In the genomic region with DNA sequence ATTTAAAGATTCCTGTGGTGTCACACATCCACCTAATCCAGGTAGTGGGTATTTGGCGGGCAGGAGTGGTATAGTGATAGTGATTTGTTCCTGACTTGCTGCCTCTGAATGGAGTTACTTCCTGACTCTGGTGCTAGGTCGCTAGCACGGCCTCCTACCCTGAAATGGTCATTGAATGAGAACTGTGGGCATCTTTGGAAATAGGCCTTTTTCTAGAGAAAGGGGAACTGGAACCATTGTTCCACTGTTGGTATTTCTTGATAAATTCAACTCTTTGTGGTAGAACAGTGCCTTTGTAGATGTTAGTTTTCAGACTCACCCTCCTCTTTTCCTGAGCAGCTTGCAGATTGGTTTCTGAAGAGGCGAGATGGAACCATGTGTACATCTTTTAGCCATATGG, we compare ENCODE assay signal across 10 cellular contexts. TPM values are rescaled to one million over a fixed set of nuclear protein-coding genes. Genes with fewer than 3 reads are reported as not detected.
DNase-seq lines count a peak whose midpoint lies in the region; ATAC-seq and TF ChIP-seq lines count a peak whose summit lies in the region.
"Had no signal": no experiment of that assay in that cellular context is flagged by ENCODE, and none has a peak within 500 bp of the region (broad histone marks: within the 10 kb centered on the region; RNA-seq: fewer than 3 reads in every experiment).

No MANE protein-coding gene starts in this region.

- POLR2A ChIA-PET in SK-N-SH (lab: Yijun Ruan, JAX): no interaction called here

- no peak for TF ChIP-seq CTCF in SK-N-SH (IDR thresholded peaks at IDR 0.05)
- TF ChIP-seq CTCF in fibroblast of lung (conservative IDR thresholded peaks at IDR 0.05 in 1 of 2, IDR thresholded peaks at IDR 0.05 in 1 of 2; ENCODE audit: low read depth in 1 of 2, low read length in 2 of 2): no peak

- H3K27me3 ChIP-seq in SK-N-SH (ENCODE audit: insufficient read depth) (no peaks in the 10 kb centered on the region), fibroblast of lung (ENCODE audit: control insufficient read depth, insufficient read depth, low read length) (no peaks in the 10 kb centered on the region), skeletal muscle tissue (ENCODE audit: control insufficient read depth in 3 of 3, insufficient read depth in 3 of 3, low read length in 3 of 3) (no peaks in the 10 kb centered on the region)

- H3K4me3 ChIP-seq in SK-N-SH (ENCODE audit: low read depth in 2 of 2, low read length in 1 of 2): peak overlapping the region; percentile 49 to 82; a peak in 3 of 4 replicates
- peak overlapping the region; percentile 93 to 99 (median 94) for H3K4me3 ChIP-seq in fibroblast of lung (replicated peaks in 1 of 4; ENCODE audit: control extremely low read depth in 1 of 4, insufficient read depth in 1 of 4, low read depth in 3 of 4, low read length in 4 of 4)
- no peak overlapping the region for H3K4me3 ChIP-seq in skeletal muscle tissue (ENCODE audit: low read length in 3 of 3)

- H3K79me2 ChIP-seq in SK-N-SH (ENCODE audit: insufficient read depth): peaks cover 65% of the 10 kb centered on the region
- peaks cover 62% of the 10 kb centered on the region for H3K79me2 ChIP-seq in fibroblast of lung (ENCODE audit: control insufficient read depth, insufficient read depth, low read length)

- DNase-seq in SK-N-SH (no peak), SIG-M5 (lab: John Stamatoyannopoulos, UW) (peak; percentile 55), fibroblast of lung (ENCODE audit: low read depth in 2 of 2) (peak in 1 of 2 donors; percentile 18), NCI-H524 treated with DMSO at 0.1 percent for 48 hours (lab: John Stamatoyannopoulos, UW) (no peak), NCI-H2171 treated with DMSO at 0.1 percent for 48 hours (lab: John Stamatoyannopoulos, UW) (no peak), SK-N-DZ (ENCODE audit: low spot score) (no peak)
- DNase-seq: mucosa of descending colon, NCI-H2081 had no signal

- ATAC-seq in SK-N-SH treated with all-trans-retinoic acid at 6 μM for 48 hours: no peak
- ATAC-seq: mucosa of descending colon had no signal

- no peak for TF ChIP-seq EP300 in SK-N-SH (IDR thresholded peaks at IDR 0.05; ENCODE audit: borderline replicate concordance in 1 of 2, low read depth in 1 of 2, low read length in 1 of 2)

- H3K36me3 ChIP-seq in SK-N-SH (replicated peaks in 1 of 2; ENCODE audit: control insufficient read depth in 1 of 2, insufficient read depth in 2 of 2, low read length in 1 of 2) (peaks cover 0 to under 1% of the 10 kb centered on the region in 2 experiments), fibroblast of lung (ENCODE audit: control insufficient read depth, insufficient read depth, low read length) (peaks cover 2% of the 10 kb centered on the region), skeletal muscle tissue (ENCODE audit: control insufficient read depth in 3 of 3, insufficient read depth in 3 of 3, low read length in 3 of 3) (no peaks in the 10 kb centered on the region)

- WGBS in SK-N-SH (ENCODE audit: low lambda C conversion rate): 97% methylated on average over 4 of the region's 4 CpGs

- H3K27ac ChIP-seq in SK-N-SH (ENCODE audit: low read depth in 2 of 2, low read length in 1 of 2) (peak overlapping the region in 1 of 2 experiments; percentile 72; a peak in 2 of 4 replicates), fibroblast of lung (ENCODE audit: insufficient read depth, low read length) (peak overlapping the region; percentile 94), skeletal muscle tissue (ENCODE audit: low read depth, low read length) (no peak overlapping the region)

- peaks cover 24% of the 10 kb centered on the region; the same call in 1 of the 2 replicates for H4K20me1 ChIP-seq in SK-N-SH (ENCODE audit: insufficient read depth)
- H4K20me1 ChIP-seq in fibroblast of lung (ENCODE audit: control insufficient read depth, extremely low read depth, insufficient read depth, low read length): peaks cover 2% of the 10 kb centered on the region

- H3K4me2 ChIP-seq in SK-N-SH (peak overlapping the region; percentile 89), fibroblast of lung (ENCODE audit: extremely low read depth, insufficient read depth, low read length) (peak overlapping the region; percentile 99)

- H3K4me1 ChIP-seq in SK-N-SH (ENCODE audit: control insufficient read depth in 1 of 2, insufficient read depth in 2 of 2, low read depth in 1 of 2, low read length in 1 of 2): peaks cover 18 to 24% of the 10 kb centered on the region in 2 experiments
- H3K4me1 ChIP-seq in fibroblast of lung (ENCODE audit: control insufficient read depth, extremely low read depth, insufficient read depth, low read length): peaks cover 22% of the 10 kb centered on the region
- H3K4me1 ChIP-seq in skeletal muscle tissue (ENCODE audit: control insufficient read depth in 3 of 3, insufficient read depth in 3 of 3, low read length in 3 of 3): peaks cover 22 to 45% (median 24%) of the 10 kb centered on the region in 3 donors

- H3K9ac ChIP-seq in SK-N-SH (peak overlapping the region; percentile 79; the same call in 1 of the 2 replicates), fibroblast of lung (ENCODE audit: insufficient read depth, low read length) (no peak overlapping the region), skeletal muscle tissue (ENCODE audit: low read depth in 1 of 3, low read length in 3 of 3) (peak overlapping the region in 2 of 3 donors; percentile 11 to 18)

- no peaks in the 10 kb centered on the region for H3K9me2 ChIP-seq in SK-N-SH

- H3K9me3 ChIP-seq in SK-N-SH (no peaks in the 10 kb centered on the region), fibroblast of lung (ENCODE audit: control insufficient read depth, insufficient read depth, low read depth, low read length) (no peaks in the 10 kb centered on the region), skeletal muscle tissue (ENCODE audit: control insufficient read depth in 3 of 3, low read length in 3 of 3) (no peaks in the 10 kb centered on the region)
- H3K9me3 ChIP-seq: mucosa of descending colon had no signal

- no peak overlapping the region for H2AFZ ChIP-seq in SK-N-SH (ENCODE audit: low read depth)
- H2AFZ ChIP-seq in fibroblast of lung (ENCODE audit: low read length): no peak overlapping the region

- H3F3A ChIP-seq in SK-N-SH (replicated peaks; ENCODE audit: insufficient read depth): peaks cover 26% of the 10 kb centered on the region

- CTCF ChIA-PET in SK-N-SH (lab: Yijun Ruan, JAX): interaction anchor here (1.4 to 1.6 kb wide), 3 partner anchors 10 to 31 kb away, joined by 3 to 8 read pairs (median 5); no protein-coding TSS in a partner anchor

- no peak for TF ChIP-seq RAD21 in SK-N-SH (IDR thresholded peaks at IDR 0.05; ENCODE audit: low read length)

TF ChIP-seq in SK-N-SH, 30 proteins besides CTCF, POLR2A, EP300 and RAD21:
- TF ChIP-seq RCOR1 (IDR thresholded peaks at IDR 0.05; ENCODE audit: low read length): no peak

TF ChIP-seq in SK-N-SH treated with all-trans-retinoic acid at 6 μM for 48 hours, 23 proteins besides CTCF, POLR2A, EP300 and RAD21 (continues in another document):
- TF ChIP-seq ZFP30 (CRISPR knock-in tag; IDR thresholded peaks at IDR 0.05): no peak
- TF ChIP-seq, protein P1, sequence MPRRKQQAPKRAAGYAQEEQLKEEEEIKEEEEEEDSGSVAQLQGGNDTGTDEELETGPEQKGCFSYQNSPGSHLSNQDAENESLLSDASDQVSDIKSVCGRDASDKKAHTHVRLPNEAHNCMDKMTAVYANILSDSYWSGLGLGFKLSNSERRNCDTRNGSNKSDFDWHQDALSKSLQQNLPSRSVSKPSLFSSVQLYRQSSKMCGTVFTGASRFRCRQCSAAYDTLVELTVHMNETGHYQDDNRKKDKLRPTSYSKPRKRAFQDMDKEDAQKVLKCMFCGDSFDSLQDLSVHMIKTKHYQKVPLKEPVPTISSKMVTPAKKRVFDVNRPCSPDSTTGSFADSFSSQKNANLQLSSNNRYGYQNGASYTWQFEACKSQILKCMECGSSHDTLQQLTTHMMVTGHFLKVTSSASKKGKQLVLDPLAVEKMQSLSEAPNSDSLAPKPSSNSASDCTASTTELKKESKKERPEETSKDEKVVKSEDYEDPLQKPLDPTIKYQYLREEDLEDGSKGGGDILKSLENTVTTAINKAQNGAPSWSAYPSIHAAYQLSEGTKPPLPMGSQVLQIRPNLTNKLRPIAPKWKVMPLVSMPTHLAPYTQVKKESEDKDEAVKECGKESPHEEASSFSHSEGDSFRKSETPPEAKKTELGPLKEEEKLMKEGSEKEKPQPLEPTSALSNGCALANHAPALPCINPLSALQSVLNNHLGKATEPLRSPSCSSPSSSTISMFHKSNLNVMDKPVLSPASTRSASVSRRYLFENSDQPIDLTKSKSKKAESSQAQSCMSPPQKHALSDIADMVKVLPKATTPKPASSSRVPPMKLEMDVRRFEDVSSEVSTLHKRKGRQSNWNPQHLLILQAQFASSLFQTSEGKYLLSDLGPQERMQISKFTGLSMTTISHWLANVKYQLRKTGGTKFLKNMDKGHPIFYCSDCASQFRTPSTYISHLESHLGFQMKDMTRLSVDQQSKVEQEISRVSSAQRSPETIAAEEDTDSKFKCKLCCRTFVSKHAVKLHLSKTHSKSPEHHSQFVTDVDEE (CRISPR knock-in tag; IDR thresholded peaks at IDR 0.05): no peak
- no peak for TF ChIP-seq TCF4 (CRISPR knock-in tag; IDR thresholded peaks at IDR 0.05; ENCODE audit: borderline replicate concordance)
- no peak for TF ChIP-seq ESRRG (CRISPR knock-in tag; IDR thresholded peaks at IDR 0.05)
- TF ChIP-seq, protein P2, sequence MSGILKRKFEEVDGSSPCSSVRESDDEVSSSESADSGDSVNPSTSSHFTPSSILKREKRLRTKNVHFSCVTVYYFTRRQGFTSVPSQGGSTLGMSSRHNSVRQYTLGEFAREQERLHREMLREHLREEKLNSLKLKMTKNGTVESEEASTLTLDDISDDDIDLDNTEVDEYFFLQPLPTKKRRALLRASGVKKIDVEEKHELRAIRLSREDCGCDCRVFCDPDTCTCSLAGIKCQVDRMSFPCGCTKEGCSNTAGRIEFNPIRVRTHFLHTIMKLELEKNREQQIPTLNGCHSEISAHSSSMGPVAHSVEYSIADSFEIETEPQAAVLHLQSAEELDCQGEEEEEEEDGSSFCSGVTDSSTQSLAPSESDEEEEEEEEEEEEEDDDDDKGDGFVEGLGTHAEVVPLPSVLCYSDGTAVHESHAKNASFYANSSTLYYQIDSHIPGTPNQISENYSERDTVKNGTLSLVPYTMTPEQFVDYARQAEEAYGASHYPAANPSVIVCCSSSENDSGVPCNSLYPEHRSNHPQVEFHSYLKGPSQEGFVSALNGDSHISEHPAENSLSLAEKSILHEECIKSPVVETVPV (CRISPR knock-in tag; IDR thresholded peaks at IDR 0.05): no peak
- no peak for TF ChIP-seq BACH2 (CRISPR knock-in tag; IDR thresholded peaks at IDR 0.05; ENCODE audit: borderline replicate concordance)

RNA-seq across cellular contexts. Expression of a gene that starts 1.5 kb away (rescaled TPM):
- polyA plus RNA-seq in SK-N-SH (2012; rRNA removed): 307 and 359 TPM in 2 replicates
- polyA plus RNA-seq in SK-N-SH (2012; cell fraction: cytosol; rRNA removed): 181 and 270 TPM in 2 replicates
- 436 and 654 TPM in 2 replicates for polyA plus RNA-seq in SK-N-SH (2012; cell fraction: nucleus; rRNA removed)
- 1,004 and 1,312 TPM in 2 replicates for total RNA-seq in fibroblast of lung
- polyA plus RNA-seq in fibroblast of lung: 799 and 884 TPM in 2 replicates
- 976 and 994 TPM in 2 replicates for polyA plus RNA-seq in fibroblast of lung (2012)
- 581 and 622 TPM in 2 replicates for polyA minus RNA-seq in fibroblast of lung (ENCODE audit: low replicate concordance)
- total RNA-seq in skeletal muscle tissue: 4.2 TPM
- 26.7 and 41.3 TPM in 2 replicates for polyA plus RNA-seq in SK-N-DZ (2014; cell fraction: cytosol; rRNA removed)
- polyA plus RNA-seq in SK-N-DZ (2014; cell fraction: nucleus; rRNA removed): 26.5 and 27.6 TPM in 2 replicates

Comparison
In these comparisons a context has a peak if more than half of its experiments do, and no peak if none do; other contexts are left out.
1. H3K4me3 ChIP-seq: peak in SK-N-SH (2 of 2) and fibroblast of lung (4 of 4); none in skeletal muscle tissue (0 of 3).
2. RNA of a gene that starts 1.5 kb away (total RNA-seq): 1,004 to 1,312 TPM in fibroblast of lung; 4.2 TPM in skeletal muscle tissue (single experiment); every median in the first group is over 100 times any median in the second.